In the genomic region with DNA sequence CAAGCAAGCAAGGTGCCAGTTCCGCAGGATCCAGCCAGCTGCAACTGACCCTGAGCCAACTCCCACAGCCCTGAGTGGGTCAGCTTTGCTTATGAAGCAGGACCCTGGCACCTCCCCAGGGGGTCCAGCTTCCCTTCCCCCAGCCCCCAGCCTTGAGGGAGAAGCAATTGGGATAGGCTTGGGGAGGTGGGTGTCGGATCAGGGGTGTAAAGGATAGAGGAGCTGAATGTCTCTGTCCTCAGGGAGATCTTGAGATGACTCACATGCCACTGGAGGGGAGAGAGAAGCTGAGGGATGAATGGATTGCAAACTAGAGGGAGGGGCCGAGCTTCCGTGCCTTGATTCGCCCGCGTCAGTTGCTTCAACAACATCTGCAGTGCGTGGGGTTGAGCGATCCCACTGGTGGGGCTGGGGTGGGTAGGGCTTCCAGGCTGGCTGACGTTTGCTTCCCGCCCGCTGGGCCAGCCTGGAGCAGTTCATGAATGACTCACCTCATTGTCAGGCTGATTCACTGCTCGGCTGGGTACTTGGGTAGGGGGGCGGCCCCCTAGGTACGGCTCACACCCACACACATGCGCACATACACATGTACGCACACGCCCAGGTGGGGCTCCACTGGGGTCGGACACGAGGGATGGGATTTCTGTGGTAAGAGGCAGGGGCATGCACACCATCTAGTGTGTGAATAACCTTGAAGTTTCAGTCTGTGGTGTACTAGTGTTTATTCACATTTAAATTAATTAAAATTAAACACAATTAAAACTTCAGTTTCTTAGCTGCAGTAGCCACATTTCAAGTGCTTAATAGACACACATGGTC, we compare ENCODE assay signal across 1 cellular context.
TF ChIP-seq lines count a peak whose summit lies in the region.

No MANE protein-coding gene starts in this region.

TF ChIP-seq in HEK293, 187 proteins besides CTCF, POLR2A, EP300 and RAD21 (continued from another document and continues in another):
- TF ChIP-seq, protein P1, sequence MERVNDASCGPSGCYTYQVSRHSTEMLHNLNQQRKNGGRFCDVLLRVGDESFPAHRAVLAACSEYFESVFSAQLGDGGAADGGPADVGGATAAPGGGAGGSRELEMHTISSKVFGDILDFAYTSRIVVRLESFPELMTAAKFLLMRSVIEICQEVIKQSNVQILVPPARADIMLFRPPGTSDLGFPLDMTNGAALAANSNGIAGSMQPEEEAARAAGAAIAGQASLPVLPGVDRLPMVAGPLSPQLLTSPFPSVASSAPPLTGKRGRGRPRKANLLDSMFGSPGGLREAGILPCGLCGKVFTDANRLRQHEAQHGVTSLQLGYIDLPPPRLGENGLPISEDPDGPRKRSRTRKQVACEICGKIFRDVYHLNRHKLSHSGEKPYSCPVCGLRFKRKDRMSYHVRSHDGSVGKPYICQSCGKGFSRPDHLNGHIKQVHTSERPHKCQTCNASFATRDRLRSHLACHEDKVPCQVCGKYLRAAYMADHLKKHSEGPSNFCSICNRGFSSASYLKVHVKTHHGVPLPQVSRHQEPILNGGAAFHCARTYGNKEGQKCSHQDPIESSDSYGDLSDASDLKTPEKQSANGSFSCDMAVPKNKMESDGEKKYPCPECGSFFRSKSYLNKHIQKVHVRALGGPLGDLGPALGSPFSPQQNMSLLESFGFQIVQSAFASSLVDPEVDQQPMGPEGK (tag by site-specific recombination; IDR thresholded peaks at IDR 0.05): peak; percentile 99
- TF ChIP-seq IKZF3 (tag by site-specific recombination; IDR thresholded peaks at IDR 0.05): peak; percentile 74; the same call in 1 of the 2 replicates
- TF ChIP-seq ZNF211 (tag by site-specific recombination; IDR thresholded peaks at IDR 0.05; ENCODE audit: low read depth): no peak
- TF ChIP-seq ZBTB17 (tag by site-specific recombination; IDR thresholded peaks at IDR 0.05): peak; percentile 94
- TF ChIP-seq, protein P2, sequence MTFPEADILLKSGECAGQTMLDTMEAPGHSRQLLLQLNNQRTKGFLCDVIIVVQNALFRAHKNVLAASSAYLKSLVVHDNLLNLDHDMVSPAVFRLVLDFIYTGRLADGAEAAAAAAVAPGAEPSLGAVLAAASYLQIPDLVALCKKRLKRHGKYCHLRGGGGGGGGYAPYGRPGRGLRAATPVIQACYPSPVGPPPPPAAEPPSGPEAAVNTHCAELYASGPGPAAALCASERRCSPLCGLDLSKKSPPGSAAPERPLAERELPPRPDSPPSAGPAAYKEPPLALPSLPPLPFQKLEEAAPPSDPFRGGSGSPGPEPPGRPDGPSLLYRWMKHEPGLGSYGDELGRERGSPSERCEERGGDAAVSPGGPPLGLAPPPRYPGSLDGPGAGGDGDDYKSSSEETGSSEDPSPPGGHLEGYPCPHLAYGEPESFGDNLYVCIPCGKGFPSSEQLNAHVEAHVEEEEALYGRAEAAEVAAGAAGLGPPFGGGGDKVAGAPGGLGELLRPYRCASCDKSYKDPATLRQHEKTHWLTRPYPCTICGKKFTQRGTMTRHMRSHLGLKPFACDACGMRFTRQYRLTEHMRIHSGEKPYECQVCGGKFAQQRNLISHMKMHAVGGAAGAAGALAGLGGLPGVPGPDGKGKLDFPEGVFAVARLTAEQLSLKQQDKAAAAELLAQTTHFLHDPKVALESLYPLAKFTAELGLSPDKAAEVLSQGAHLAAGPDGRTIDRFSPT (tag by site-specific recombination; IDR thresholded peaks at IDR 0.05): peak; percentile 98
- TF ChIP-seq ZBTB8A (tag by site-specific recombination; IDR thresholded peaks at IDR 0.05): peak; percentile 50; the same call in 1 of the 2 replicates
- TF ChIP-seq ZNF121 (tag by site-specific recombination; IDR thresholded peaks at IDR 0.05): no peak
- TF ChIP-seq ZNF394 (tag by site-specific recombination; IDR thresholded peaks at IDR 0.05; ENCODE audit: borderline replicate concordance): peak; percentile 99
- no peak for TF ChIP-seq ZNF473 (tag by site-specific recombination; IDR thresholded peaks at IDR 0.05)
- peak; percentile 97 for TF ChIP-seq KLF9 (tag by site-specific recombination; IDR thresholded peaks at IDR 0.05; ENCODE audit: low read depth)
- TF ChIP-seq, protein P3, sequence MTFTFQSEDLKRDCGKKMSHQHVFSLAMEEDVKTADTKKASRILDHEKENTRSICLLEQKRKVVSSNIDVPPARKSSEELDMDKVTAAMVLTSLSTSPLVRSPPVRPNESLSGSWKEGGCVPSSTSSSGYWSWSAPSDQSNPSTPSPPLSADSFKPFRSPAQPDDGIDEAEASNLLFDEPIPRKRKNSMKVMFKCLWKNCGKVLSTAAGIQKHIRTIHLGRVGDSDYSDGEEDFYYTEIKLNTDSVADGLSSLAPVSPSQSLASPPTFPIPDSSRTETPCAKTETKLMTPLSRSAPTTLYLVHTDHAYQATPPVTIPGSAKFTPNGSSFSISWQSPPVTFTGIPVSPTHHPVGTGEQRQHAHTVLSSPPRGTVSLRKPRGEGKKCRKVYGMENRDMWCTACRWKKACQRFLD (tag by site-specific recombination; IDR thresholded peaks at IDR 0.05): no peak
- TF ChIP-seq ZNF202 (tag by site-specific recombination; IDR thresholded peaks at IDR 0.05; ENCODE audit: borderline replicate concordance): no peak
- TF ChIP-seq ZNF37A (tag by site-specific recombination; IDR thresholded peaks at IDR 0.05): no peak
- TF ChIP-seq ZSCAN23 (tag by site-specific recombination; IDR thresholded peaks at IDR 0.05): peak; percentile 68; the same call in 1 of the 2 replicates
- no peak for TF ChIP-seq ZNF610 (tag by site-specific recombination; IDR thresholded peaks at IDR 0.05; ENCODE audit: borderline replicate concordance)
- no peak for TF ChIP-seq ZNF157 (tag by site-specific recombination; IDR thresholded peaks at IDR 0.05)
- TF ChIP-seq ZNF830 (tag by site-specific recombination; IDR thresholded peaks at IDR 0.05; ENCODE audit: low read depth): no peak
- no peak for TF ChIP-seq TRIM28 (IDR thresholded peaks at IDR 0.05; ENCODE audit: borderline replicate concordance, low read length)
- TF ChIP-seq ZBTB48 (tag by site-specific recombination; IDR thresholded peaks at IDR 0.05): no peak
- TF ChIP-seq YY2 (tag by site-specific recombination; IDR thresholded peaks at IDR 0.05): no peak
- peak; percentile 95 for TF ChIP-seq ZEB2 (tag by site-specific recombination; IDR thresholded peaks at IDR 0.05)
- no peak for TF ChIP-seq AEBP2 (tag by site-specific recombination; IDR thresholded peaks at IDR 0.05; ENCODE audit: borderline replicate concordance)
- TF ChIP-seq, protein P4, sequence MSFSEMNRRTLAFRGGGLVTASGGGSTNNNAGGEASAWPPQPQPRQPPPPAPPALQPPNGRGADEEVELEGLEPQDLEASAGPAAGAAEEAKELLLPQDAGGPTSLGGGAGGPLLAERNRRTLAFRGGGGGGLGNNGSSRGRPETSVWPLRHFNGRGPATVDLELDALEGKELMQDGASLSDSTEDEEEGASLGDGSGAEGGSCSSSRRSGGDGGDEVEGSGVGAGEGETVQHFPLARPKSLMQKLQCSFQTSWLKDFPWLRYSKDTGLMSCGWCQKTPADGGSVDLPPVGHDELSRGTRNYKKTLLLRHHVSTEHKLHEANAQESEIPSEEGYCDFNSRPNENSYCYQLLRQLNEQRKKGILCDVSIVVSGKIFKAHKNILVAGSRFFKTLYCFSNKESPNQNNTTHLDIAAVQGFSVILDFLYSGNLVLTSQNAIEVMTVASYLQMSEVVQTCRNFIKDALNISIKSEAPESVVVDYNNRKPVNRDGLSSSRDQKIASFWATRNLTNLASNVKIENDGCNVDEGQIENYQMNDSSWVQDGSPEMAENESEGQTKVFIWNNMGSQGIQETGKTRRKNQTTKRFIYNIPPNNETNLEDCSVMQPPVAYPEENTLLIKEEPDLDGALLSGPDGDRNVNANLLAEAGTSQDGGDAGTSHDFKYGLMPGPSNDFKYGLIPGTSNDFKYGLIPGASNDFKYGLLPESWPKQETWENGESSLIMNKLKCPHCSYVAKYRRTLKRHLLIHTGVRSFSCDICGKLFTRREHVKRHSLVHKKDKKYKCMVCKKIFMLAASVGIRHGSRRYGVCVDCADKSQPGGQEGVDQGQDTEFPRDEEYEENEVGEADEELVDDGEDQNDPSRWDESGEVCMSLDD (tag by site-specific recombination; IDR thresholded peaks at IDR 0.05): peak; percentile 48; the same call in 1 of the 2 replicates
- peak; percentile 65; the same call in 1 of the 2 replicates for TF ChIP-seq ZNF324 (tag by site-specific recombination; IDR thresholded peaks at IDR 0.05)
- TF ChIP-seq KLF7 (tag by site-specific recombination; IDR thresholded peaks at IDR 0.05; ENCODE audit: borderline replicate concordance): 0 out of 2 replicates have a peak, but pooled peaks have one; percentile 58
- peak; percentile 83 for TF ChIP-seq ZNF664 (tag by site-specific recombination; IDR thresholded peaks at IDR 0.05)
- no peak for TF ChIP-seq SCRT1 (tag by site-specific recombination; IDR thresholded peaks at IDR 0.05; ENCODE audit: borderline replicate concordance)
- no peak for TF ChIP-seq ZNF274 (IDR thresholded peaks at IDR 0.05; ENCODE audit: low read length)
- TF ChIP-seq ZNF274 (tag by site-specific recombination; IDR thresholded peaks at IDR 0.05; ENCODE audit: borderline replicate concordance): no peak
- no peak for TF ChIP-seq ZNF23 (tag by site-specific recombination; IDR thresholded peaks at IDR 0.05; ENCODE audit: borderline replicate concordance)
- TF ChIP-seq ZNF132 (tag by site-specific recombination; IDR thresholded peaks at IDR 0.05; ENCODE audit: borderline replicate concordance): no peak
- TF ChIP-seq MZF1 (tag by site-specific recombination; IDR thresholded peaks at IDR 0.05; ENCODE audit: borderline replicate concordance): no peak
- no peak for TF ChIP-seq ZNF362 (tag by site-specific recombination; IDR thresholded peaks at IDR 0.05)
- no peak for TF ChIP-seq ZNF623 (tag by site-specific recombination; IDR thresholded peaks at IDR 0.05)
- no peak for TF ChIP-seq ZNF426 (tag by site-specific recombination; IDR thresholded peaks at IDR 0.05)
- TF ChIP-seq SALL2 (tag by site-specific recombination; IDR thresholded peaks at IDR 0.05; ENCODE audit: borderline replicate concordance): no peak
- TF ChIP-seq ZNF837 (tag by site-specific recombination; IDR thresholded peaks at IDR 0.05): no peak
- TF ChIP-seq, protein P5, sequence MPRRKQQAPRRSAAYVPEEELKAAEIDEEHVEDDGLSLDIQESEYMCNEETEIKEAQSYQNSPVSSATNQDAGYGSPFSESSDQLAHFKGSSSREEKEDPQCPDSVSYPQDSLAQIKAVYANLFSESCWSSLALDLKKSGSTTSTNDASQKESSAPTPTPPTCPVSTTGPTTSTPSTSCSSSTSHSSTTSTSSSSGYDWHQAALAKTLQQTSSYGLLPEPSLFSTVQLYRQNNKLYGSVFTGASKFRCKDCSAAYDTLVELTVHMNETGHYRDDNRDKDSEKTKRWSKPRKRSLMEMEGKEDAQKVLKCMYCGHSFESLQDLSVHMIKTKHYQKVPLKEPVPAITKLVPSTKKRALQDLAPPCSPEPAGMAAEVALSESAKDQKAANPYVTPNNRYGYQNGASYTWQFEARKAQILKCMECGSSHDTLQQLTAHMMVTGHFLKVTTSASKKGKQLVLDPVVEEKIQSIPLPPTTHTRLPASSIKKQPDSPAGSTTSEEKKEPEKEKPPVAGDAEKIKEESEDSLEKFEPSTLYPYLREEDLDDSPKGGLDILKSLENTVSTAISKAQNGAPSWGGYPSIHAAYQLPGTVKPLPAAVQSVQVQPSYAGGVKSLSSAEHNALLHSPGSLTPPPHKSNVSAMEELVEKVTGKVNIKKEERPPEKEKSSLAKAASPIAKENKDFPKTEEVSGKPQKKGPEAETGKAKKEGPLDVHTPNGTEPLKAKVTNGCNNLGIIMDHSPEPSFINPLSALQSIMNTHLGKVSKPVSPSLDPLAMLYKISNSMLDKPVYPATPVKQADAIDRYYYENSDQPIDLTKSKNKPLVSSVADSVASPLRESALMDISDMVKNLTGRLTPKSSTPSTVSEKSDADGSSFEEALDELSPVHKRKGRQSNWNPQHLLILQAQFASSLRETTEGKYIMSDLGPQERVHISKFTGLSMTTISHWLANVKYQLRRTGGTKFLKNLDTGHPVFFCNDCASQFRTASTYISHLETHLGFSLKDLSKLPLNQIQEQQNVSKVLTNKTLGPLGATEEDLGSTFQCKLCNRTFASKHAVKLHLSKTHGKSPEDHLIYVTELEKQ (tag by site-specific recombination; IDR thresholded peaks at IDR 0.05; ENCODE audit: borderline replicate concordance): peak; percentile 83; the same call in 1 of the 2 replicates
- TF ChIP-seq ZNF138 (tag by site-specific recombination; IDR thresholded peaks at IDR 0.05; ENCODE audit: borderline replicate concordance): no peak
- no peak for TF ChIP-seq ZNF214 (tag by site-specific recombination; IDR thresholded peaks at IDR 0.05; ENCODE audit: borderline replicate concordance)
- peak; percentile 91 for TF ChIP-seq ZNF692 (tag by site-specific recombination; IDR thresholded peaks at IDR 0.05)
- no peak for TF ChIP-seq ZNF416 (tag by site-specific recombination; IDR thresholded peaks at IDR 0.05)
- TF ChIP-seq ZNF311 (tag by site-specific recombination; IDR thresholded peaks at IDR 0.05; ENCODE audit: borderline replicate concordance): no peak
- TF ChIP-seq OVOL3 (tag by site-specific recombination; IDR thresholded peaks at IDR 0.05): no peak
